Comparison of ENCODE assay signal across 23 cellular contexts in the genomic region with DNA sequence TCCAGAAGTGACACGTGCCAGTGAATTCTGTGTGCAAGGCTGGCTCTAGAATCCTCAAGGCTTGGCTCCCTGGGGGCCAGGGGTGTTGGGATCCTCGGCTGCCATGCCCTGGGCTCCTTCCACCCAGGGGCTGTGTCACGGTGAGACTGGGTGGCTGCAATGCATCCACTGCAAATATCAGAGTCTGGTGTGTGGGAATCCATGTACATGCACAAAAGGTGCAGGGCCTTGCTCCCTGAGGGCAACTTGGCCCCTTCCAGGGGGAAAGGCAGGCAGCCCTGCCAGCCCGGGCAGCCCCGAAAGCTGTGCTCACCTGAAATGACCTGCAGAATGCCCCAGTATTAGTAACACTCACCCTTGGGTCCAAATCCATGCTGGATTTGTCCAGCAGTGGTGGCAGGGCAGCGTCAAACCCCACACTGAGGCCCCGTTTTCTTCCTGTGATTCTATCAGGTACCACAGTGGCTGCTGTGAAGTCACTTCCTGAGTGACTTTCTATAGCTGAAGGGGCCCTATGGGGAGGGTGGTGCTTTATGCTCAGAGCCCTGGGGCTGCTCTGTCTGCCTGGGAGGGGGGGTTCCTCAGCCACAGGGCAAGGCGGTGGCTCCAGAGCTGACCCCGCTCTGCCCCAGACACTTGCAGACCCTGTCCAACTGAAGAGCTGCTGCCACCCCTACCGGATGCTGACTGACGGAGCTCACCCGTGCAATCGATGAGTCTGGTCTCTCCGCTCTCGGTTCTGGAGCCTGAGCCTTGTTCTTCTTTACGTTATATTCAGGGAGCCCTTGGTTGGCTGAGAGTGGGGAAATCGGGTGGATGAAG.
"Had no signal": no experiment of that assay in that cellular context is flagged by ENCODE, and none has a peak within 500 bp of the region (broad histone marks: within the 10 kb centered on the region; RNA-seq: fewer than 3 reads in every experiment).

No MANE protein-coding gene starts in this region.

- H3K27ac ChIP-seq: epithelial cell of prostate, esophagus squamous epithelium, gastroesophageal sphincter, left lung, lower lobe of right lung, psoas muscle, spleen, tibial nerve had no signal

- H3K27me3 Mint-ChIP-seq: dendritic cell treated with granulocyte-macrophage colony-stimulating factor and Interleukin-4, amounts not matched to agents 40 ng/mL and 50 ng/mL, for 4 days had no signal

- H3K4me3 Mint-ChIP-seq: dendritic cell treated with granulocyte-macrophage colony-stimulating factor and Interleukin-4, amounts not matched to agents 40 ng/mL and 50 ng/mL, for 4 days; effector memory CD8-positive, alpha-beta T cell; memory B cell; nephron; stimulated activated memory B cell treated with anti-CD40 and anti-IgM and Interleukin-4, amounts not matched to agents 10 μg/mL and 1 μg/mL and 100 μg/mL, for 72 hours; stimulated activated naive CD8-positive, alpha-beta T cell treated with anti-CD3 and anti-CD28 coated beads, Interleukin-15, Interleukin-2, amounts not matched to agents 100 ng/mL and 50 ng/mL, for 24 hours had no signal

- H3K27ac Mint-ChIP-seq: dendritic cell treated with granulocyte-macrophage colony-stimulating factor and Interleukin-4, amounts not matched to agents 40 ng/mL and 50 ng/mL, for 4 days; effector memory CD8-positive, alpha-beta T cell; memory B cell; nephron; stimulated activated memory B cell treated with anti-CD40 and anti-IgM and Interleukin-4, amounts not matched to agents 10 μg/mL and 1 μg/mL and 100 μg/mL, for 72 hours; stimulated activated naive CD8-positive, alpha-beta T cell treated with anti-CD3 and anti-CD28 coated beads, Interleukin-15, Interleukin-2, amounts not matched to agents 100 ng/mL and 50 ng/mL, for 24 hours had no signal

- DNase-seq: effector memory CD8-positive, alpha-beta T cell; esophagus squamous epithelium; foreskin fibroblast; glutamatergic neuron; islet precursor cell; left lung; lower lobe of right lung; naive B cell; psoas muscle; retina; spleen; stimulated activated CD4-positive, alpha-beta T cell treated with anti-CD3 and anti-CD28 coated beads, Interleukin-15, amount 100 ng/mL, for 24 hours; stimulated activated CD4-positive, alpha-beta T cell treated with anti-CD3 and anti-CD28 coated beads, Interleukin-1b, Interleukin-23, amount 100 ng/mL, for 48 hours; stimulated activated CD4-positive, alpha-beta T cell treated with anti-CD3 and anti-CD28 coated beads, Interleukin-4, amount 100 ng/mL, for 24 hours had no signal

- H3K36me3 ChIP-seq: esophagus squamous epithelium, gastroesophageal sphincter, left lung, lower lobe of right lung, spleen, tibial nerve had no signal

- H3K4me1 Mint-ChIP-seq: memory B cell; naive B cell; nephron; stimulated activated memory B cell treated with anti-CD40 and anti-IgM and Interleukin-4, amounts not matched to agents 10 μg/mL and 1 μg/mL and 100 μg/mL, for 72 hours had no signal

- H3K36me3 Mint-ChIP-seq: memory B cell; naive B cell; stimulated activated memory B cell treated with anti-CD40 and anti-IgM and Interleukin-4, amounts not matched to agents 10 μg/mL and 1 μg/mL and 100 μg/mL, for 72 hours had no signal

- H3K4me3 ChIP-seq: esophagus squamous epithelium, gastroesophageal sphincter, left lung, lower lobe of right lung, psoas muscle, spleen, tibial nerve had no signal

- H3K4me1 ChIP-seq: esophagus squamous epithelium, gastroesophageal sphincter, left lung, lower lobe of right lung, psoas muscle, spleen, tibial nerve had no signal

- H3K9me3 Mint-ChIP-seq: dendritic cell treated with granulocyte-macrophage colony-stimulating factor and Interleukin-4, amounts not matched to agents 40 ng/mL and 50 ng/mL, for 4 days; memory B cell; nephron; stimulated activated memory B cell treated with anti-CD40 and anti-IgM and Interleukin-4, amounts not matched to agents 10 μg/mL and 1 μg/mL and 100 μg/mL, for 72 hours had no signal

- H3K27me3 ChIP-seq: tibial nerve had no signal

- H3K9me3 ChIP-seq: gastroesophageal sphincter, left lung, lower lobe of right lung, psoas muscle, spleen, tibial nerve had no signal

- ATAC-seq: effector memory CD8-positive, alpha-beta T cell; gastroesophageal sphincter; left lung; psoas muscle; sciatic nerve; stimulated activated memory B cell treated with anti-CD40 and anti-IgM and Interleukin-4, amounts not matched to agents 10 μg/mL and 1 μg/mL and 100 μg/mL, for 72 hours had no signal
